ENCODE assay signal across 8 cellular contexts in genomic region chr11:111446404-111447152, GRCh38.
A peak's percentile ranks its signal among the peaks of the same experiment; 100 is the strongest.
DNase-seq lines count a peak whose midpoint lies in the region; ATAC-seq, FAIRE-seq and TF ChIP-seq lines count a peak whose summit lies in the region.

No MANE protein-coding gene starts in this region.

- WGBS in spleen, 5 donors = 33 to 39% (median 38%) methylated on average over 5 of the region's 5 CpGs

- in situ Hi-C loops in astrocyte of the cerebellum (cut with HindIII; ENCODE audit: low sequenced_read_pairs) = loop anchor here (25.0 kb wide), 1 partner anchor 159 kb away; the partner anchor contains the start of gene POU2AF3

- H3K4me3 ChIP-seq in astrocyte of the cerebellum (ENCODE audit: low read depth, low read length) (no peak overlapping the region), spleen (no peak overlapping the region)

- DNase-seq in NCI-H1930 (lab: John Stamatoyannopoulos, UW) (peak; percentile 58 to 66), T-helper 22 cell (ENCODE audit: low read depth) (peak; percentile 65), astrocyte of the cerebellum (ENCODE audit: low read depth) (peak; percentile 80), hippocampal formation (lab: John Stamatoyannopoulos, UW) (peak; percentile 81 to 93), spleen (peak; percentile 91)

- H3K27me3 ChIP-seq in spleen (replicated peaks in 1 of 7) = no peaks in the 10 kb centered on the region

- H3K27ac ChIP-seq in spleen = peak overlapping the region in 5 of 8 donors; percentile 20 to 67 (median 33)

- ATAC-seq in GM18508 (IDR thresholded peaks at IDR 0.05; ENCODE audit: insufficient read depth, unreplicated experiment) (peak; percentile 87), HG03025 (IDR thresholded peaks at IDR 0.05; ENCODE audit: low FRiP score, unreplicated experiment) (peak; percentile 80)

- H3K9me3 ChIP-seq in spleen = no peaks in the 10 kb centered on the region

- peak; percentile 92 for TF ChIP-seq CTCF in astrocyte of the cerebellum (IDR thresholded peaks at IDR 0.05; ENCODE audit: low read depth, low read length, missing control alignments)
- TF ChIP-seq CTCF in spleen (IDR thresholded peaks at IDR 0.05 in 8 of 11, conservative IDR thresholded peaks at IDR 0.05 in 3 of 11) = peak; percentile 71 to 100 (median 88)

- FAIRE-seq in A204.1 (lab: Jason Lieb, UNC) = peak; percentile 71

- H3K4me1 ChIP-seq in spleen = peaks cover 13 to 35% (median 19%) of the 10 kb centered on the region in 6 donors

- intact Hi-C loops in spleen (cut with DNase I; ENCODE audit: low total_unique reads) = loop anchor here (5.0 to 10.0 kb wide), 2 partner anchors 164 to 1002 kb away; no protein-coding TSS in a partner anchor

- TF ChIP-seq POLR2A in spleen (IDR thresholded peaks at IDR 0.05) = no peak

- no peaks in the 10 kb centered on the region for H3K36me3 ChIP-seq in spleen
